8 cellular contexts compared by ENCODE assay signal in genomic region chr6:24743265-24743943, GRCh38. TPM values are rescaled to one million over a fixed set of nuclear protein-coding genes. Genes with fewer than 3 reads are reported as not detected.
DNase-seq lines count a peak whose midpoint lies in the region; ATAC-seq and TF ChIP-seq lines count a peak whose summit lies in the region.

No MANE protein-coding gene starts in this region.

- H2BK5ac ChIP-seq in trophoblast cell (ENCODE audit: low read depth, low read length, poor library complexity) = no peak overlapping the region

- H2AK5ac ChIP-seq in trophoblast cell (ENCODE audit: low read length) = no peak overlapping the region

- no peaks in the 10 kb centered on the region for H3K79me2 ChIP-seq in trophoblast cell (ENCODE audit: control insufficient read depth, insufficient read depth, low read length, poor library complexity)

- H3K4me1 Mint-ChIP-seq in endodermal cell = no peaks in the 10 kb centered on the region

- H2BK12ac ChIP-seq in trophoblast cell (ENCODE audit: low read length) = no peak overlapping the region

- H3K23ac ChIP-seq in trophoblast cell (ENCODE audit: low read length) = no peak overlapping the region

- no peak overlapping the region for H4K12ac ChIP-seq in trophoblast cell (ENCODE audit: low read depth, low read length)

- no peaks in the 10 kb centered on the region for H3K27me3 Mint-ChIP-seq in endodermal cell (ENCODE audit: insufficient read depth)

- no peak overlapping the region for H2AFZ ChIP-seq in trophoblast cell (ENCODE audit: insufficient read depth, low read length, poor library complexity)

- no peaks in the 10 kb centered on the region for H3K36me3 ChIP-seq in RWPE2 (ENCODE audit: low read depth)
- no peaks in the 10 kb centered on the region for H3K36me3 ChIP-seq in trophoblast cell (ENCODE audit: control insufficient read depth in 1 of 2, insufficient read depth in 2 of 2, low read length in 2 of 2)
- no peaks in the 10 kb centered on the region for H3K36me3 ChIP-seq in endodermal cell (ENCODE audit: control insufficient read depth, insufficient read depth, low read length)
- H3K36me3 ChIP-seq in aorta (ENCODE audit: control insufficient read depth in 1 of 2, insufficient read depth in 2 of 2, low read length in 1 of 2) = no peaks in the 10 kb centered on the region

- H3K4me3 Mint-ChIP-seq in endodermal cell = no peak overlapping the region

- H4K8ac ChIP-seq in trophoblast cell (ENCODE audit: low read depth, low read length) = no peak overlapping the region

- H3K36me3 Mint-ChIP-seq in endodermal cell (ENCODE audit: low read depth) = no peaks in the 10 kb centered on the region

- no peak overlapping the region for H3K18ac ChIP-seq in trophoblast cell (ENCODE audit: low read length)

- no peak overlapping the region for H3K14ac ChIP-seq in trophoblast cell (ENCODE audit: low read length)

- H3K4me2 ChIP-seq in trophoblast cell (ENCODE audit: low read length) = no peak overlapping the region

- H3K9me3 ChIP-seq in RWPE2 (ENCODE audit: severe bottlenecking) = no peaks in the 10 kb centered on the region
- H3K9me3 ChIP-seq in trophoblast cell (ENCODE audit: insufficient read depth, low read depth, low read length) = no peaks in the 10 kb centered on the region
- H3K9me3 ChIP-seq in endodermal cell (ENCODE audit: control insufficient read depth, low read length) = no peaks in the 10 kb centered on the region
- H3K9me3 ChIP-seq in aorta (ENCODE audit: control insufficient read depth, low read length) = no peaks in the 10 kb centered on the region

- H3K79me1 ChIP-seq in trophoblast cell (ENCODE audit: low read length) = no peaks in the 10 kb centered on the region

- H3K27me3 ChIP-seq in RWPE2 (ENCODE audit: insufficient read depth, poor library complexity, severe bottlenecking) (no peaks in the 10 kb centered on the region), trophoblast cell (ENCODE audit: insufficient read depth, low read length) (no peaks in the 10 kb centered on the region), endodermal cell (ENCODE audit: control insufficient read depth, insufficient read depth, low read length, poor library complexity, severe bottlenecking) (no peaks in the 10 kb centered on the region), aorta (ENCODE audit: control insufficient read depth in 1 of 2, insufficient read depth in 2 of 2, low read length in 1 of 2) (no peaks in the 10 kb centered on the region)

- H3K9ac ChIP-seq in trophoblast cell (ENCODE audit: low read length) (no peak overlapping the region), endodermal cell (ENCODE audit: extremely low read depth, low read length, poor library complexity, severe bottlenecking) (no peak overlapping the region)

- ATAC-seq in GM19035 (IDR thresholded peaks at IDR 0.05; ENCODE audit: unreplicated experiment) = peak; percentile 83
- peak; percentile 71 for ATAC-seq in HG03103 (IDR thresholded peaks at IDR 0.05; ENCODE audit: low read depth, unreplicated experiment)
- peak; percentile 95 for ATAC-seq in RWPE2 (ENCODE audit: low read depth)
- ATAC-seq in aorta (ENCODE audit: low FRiP score) = no peak

- DNase-seq in AML-193 (lab: John Stamatoyannopoulos, UW) (peak; percentile 90), RWPE2 (ENCODE audit: low spot score) (no peak), epithelial cell of prostate (ENCODE audit: low read depth, low spot score) (peak; percentile 91), trophoblast cell (peak; percentile 68 to 77), endodermal cell (no peak), aorta (no peak)

- intact Hi-C loops in aorta (cut with DNase I) = no loop called here

- H3K27ac Mint-ChIP-seq in endodermal cell = no peak overlapping the region

- H3K4me3 ChIP-seq in RWPE2 (ENCODE audit: severe bottlenecking) (no peak overlapping the region), trophoblast cell (ENCODE audit: low read depth, low read length) (no peak overlapping the region), endodermal cell (ENCODE audit: low read length) (no peak overlapping the region), aorta (ENCODE audit: low read length in 2 of 2) (no peak overlapping the region)

- H3K9me3 Mint-ChIP-seq in endodermal cell = no peaks in the 10 kb centered on the region

- no peak overlapping the region for H3K4ac ChIP-seq in trophoblast cell (ENCODE audit: low read depth, low read length)

- H3K27ac ChIP-seq in RWPE2 (ENCODE audit: poor library complexity, severe bottlenecking) (peak overlapping the region; percentile 92), epithelial cell of prostate (peak overlapping the region; percentile 93), trophoblast cell (ENCODE audit: low read depth, low read length) (peak overlapping the region; percentile 73), endodermal cell (ENCODE audit: low read depth, low read length) (no peak overlapping the region), aorta (ENCODE audit: low read depth in 1 of 2, low read length in 2 of 2) (peak overlapping the region in 1 of 2 donors; percentile 51)

- no peak for TF ChIP-seq CTCF in RWPE2 (IDR thresholded peaks at IDR 0.05; ENCODE audit: poor library complexity, severe bottlenecking)
- TF ChIP-seq CTCF in endodermal cell (conservative IDR thresholded peaks at IDR 0.05) = no peak

- peaks cover 19% of the 10 kb centered on the region for H3K4me1 ChIP-seq in RWPE2 (ENCODE audit: insufficient read depth, poor library complexity, severe bottlenecking)
- peaks cover 0 to 3% of the 10 kb centered on the region in 2 experiments for H3K4me1 ChIP-seq in trophoblast cell (ENCODE audit: control insufficient read depth in 1 of 2, insufficient read depth in 2 of 2, low read length in 2 of 2)
- H3K4me1 ChIP-seq in endodermal cell (ENCODE audit: control insufficient read depth, insufficient read depth, low read length) = no peaks in the 10 kb centered on the region
- H3K4me1 ChIP-seq in aorta (ENCODE audit: control insufficient read depth in 1 of 2, insufficient read depth in 2 of 2, low read length in 2 of 2) = no peaks in the 10 kb centered on the region

- WGBS in trophoblast cell (ENCODE audit: extremely low coverage, insufficient coverage, insufficient read length) = no CpG with 5 or more reads among the region's 2 CpGs
- 89 to 100% methylated on average over 1 to 2 of the region's 2 CpGs for WGBS in endodermal cell (ENCODE audit: insufficient coverage in 1 of 2, insufficient read length in 1 of 2), 2 experiments
- WGBS in aorta, 2 donors = 50 to 54% methylated on average over 2 of the region's 2 CpGs

- H4K91ac ChIP-seq in trophoblast cell (ENCODE audit: low read depth, low read length) = no peak overlapping the region

- no peak overlapping the region for H2BK120ac ChIP-seq in trophoblast cell (ENCODE audit: insufficient read depth, low read length, poor library complexity)

RNA-seq across cellular contexts. Expression of gene C6orf62, which starts 24.4 kb away (rescaled TPM):
- 91.4 and 91.7 TPM in 2 replicates for polyA plus RNA-seq in trophoblast cell (2013)
- total RNA-seq in endodermal cell = 100 to 1,000 TPM; 106 to 120 TPM
- polyA plus RNA-seq in endodermal cell (2013, experiment 1 of 2) = 83.3 TPM
- polyA plus RNA-seq in endodermal cell (2013, experiment 2 of 2) = 74.9 TPM
- total RNA-seq in aorta = 10 to 100 TPM; 72.7 to 88.5 TPM
- polyA plus RNA-seq in aorta = 10 to 100 TPM; 35.1 to 41.7 TPM

RNA-seq across cellular contexts. Expression of gene GMNN, which starts 31.3 kb away (rescaled TPM):
- 54.8 and 55.8 TPM in 2 replicates for polyA plus RNA-seq in trophoblast cell (2013)
- 10 to 100 TPM; 64.9 to 79.7 TPM for total RNA-seq in endodermal cell
- 84.2 TPM for polyA plus RNA-seq in endodermal cell (2013, experiment 1 of 2)
- 80.7 TPM for polyA plus RNA-seq in endodermal cell (2013, experiment 2 of 2)
- 10 to 100 TPM in 1 of 2 donors, 1 to 10 TPM in 1; 5.3 to 10.2 TPM for total RNA-seq in aorta
- 10 to 100 TPM in 1 of 2 donors, 1 to 10 TPM in 1; 6.8 to 13.1 TPM for polyA plus RNA-seq in aorta

RNA-seq across cellular contexts. Expression of gene ARMH2, which starts 55.3 kb away (rescaled TPM):
- polyA plus RNA-seq in trophoblast cell (2013) = 0.07 TPM in 1 of 2 replicates, not detected in the other
- total RNA-seq in endodermal cell (not detected), aorta (not detected)
- not detected for polyA plus RNA-seq in endodermal cell (2013, experiment 1 of 2)
- polyA plus RNA-seq in endodermal cell (2013, experiment 2 of 2) = not detected
- polyA plus RNA-seq in aorta = not detected

Comparison
In these comparisons a context has a peak if more than half of its experiments do, and no peak if none do; other contexts are left out.
1. DNase-seq: peak in AML-193 (2 of 2), epithelial cell of prostate (single experiment) and trophoblast cell (2 of 2); none in RWPE2 (single experiment), endodermal cell (single experiment) and aorta (0 of 2).
2. RNA of gene GMNN, which starts 31.3 kb away (total RNA-seq): 64.9 to 79.7 TPM in endodermal cell; 5.3 to 10.2 TPM in aorta; every median in the first group is over 4 times any median in the second.